ENCODE assay signal across 1 cellular context in the genomic region with DNA sequence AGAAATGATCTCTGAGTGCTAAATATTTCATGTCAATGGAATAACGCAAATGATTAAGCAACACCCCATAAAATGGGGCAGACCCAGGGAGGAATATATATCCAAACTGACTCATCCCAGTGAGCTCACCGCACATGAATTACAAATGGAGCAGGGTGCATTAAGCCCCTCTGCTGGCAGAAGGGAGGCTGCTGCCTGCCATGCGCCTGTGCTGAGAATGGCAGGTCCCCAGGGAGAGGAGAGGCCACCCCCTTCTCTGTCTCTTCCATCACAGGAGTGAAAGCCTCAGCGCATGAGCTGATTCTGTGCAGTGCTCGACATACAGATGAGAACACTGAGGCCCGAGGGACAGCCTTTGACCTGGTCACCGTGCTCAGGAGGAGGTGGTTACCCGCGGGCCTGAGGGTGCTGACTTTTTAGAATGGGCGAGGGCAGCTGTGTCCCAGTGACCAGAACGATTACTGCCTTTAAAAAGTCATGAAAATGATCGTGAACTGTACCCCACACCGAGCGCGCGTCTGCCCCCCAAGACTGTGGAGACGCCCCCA.
TF ChIP-seq lines count a peak whose summit lies in the region.

No MANE protein-coding gene starts in this region.

TF ChIP-seq in IMR-90, 13 proteins besides CTCF, POLR2A, EP300 and RAD21:
- TF ChIP-seq FOS (IDR thresholded peaks at IDR 0.05; ENCODE audit: low read depth, low read length) (peak; percentile 23; the same call in 1 of the 2 replicates), CEBPB (IDR thresholded peaks at IDR 0.05; ENCODE audit: low read depth, low read length) (peak; percentile 79)
